Comparison of ENCODE assay signal across 1 cellular context in the genomic region with DNA sequence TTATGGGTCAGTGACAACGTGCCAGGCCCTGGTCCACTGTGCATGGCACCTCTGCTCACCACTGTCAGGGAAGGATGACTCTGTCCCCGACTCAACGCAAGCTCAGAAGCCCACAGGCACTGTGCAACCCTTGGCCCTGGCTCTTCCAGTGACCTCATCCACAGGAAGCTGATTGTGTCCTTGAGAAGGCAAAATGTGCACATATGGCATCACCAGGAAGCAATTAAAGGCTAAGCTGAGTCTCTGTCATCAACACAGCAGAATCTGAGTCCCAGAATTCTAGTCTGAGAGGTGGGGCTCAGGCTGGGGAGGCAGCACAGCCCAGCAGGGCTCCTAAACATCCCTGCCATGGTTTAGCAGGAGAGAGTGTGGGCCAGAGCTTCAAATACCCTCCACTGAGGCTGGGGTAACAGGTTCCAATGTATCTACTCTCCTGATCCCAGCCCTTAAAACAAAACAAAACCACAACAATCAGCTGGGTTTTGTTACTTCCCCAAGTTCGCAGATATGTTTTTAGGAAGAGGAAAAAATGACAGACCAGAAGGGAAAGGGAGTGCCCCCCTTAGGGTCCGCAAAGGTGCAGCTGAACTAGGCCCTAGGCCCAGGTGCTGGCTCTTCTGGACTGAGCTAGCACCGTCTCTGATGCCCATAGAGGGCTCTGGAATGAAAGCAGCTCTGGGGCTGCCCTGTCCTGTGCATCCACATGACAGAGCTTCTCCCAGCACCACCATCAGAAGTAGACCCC.
TF ChIP-seq lines count a peak whose summit lies in the region.

No MANE protein-coding gene starts in this region.

TF ChIP-seq in HepG2, 621 proteins besides CTCF, POLR2A, EP300 and RAD21 (continued from another document):
- TF ChIP-seq, protein P1, sequence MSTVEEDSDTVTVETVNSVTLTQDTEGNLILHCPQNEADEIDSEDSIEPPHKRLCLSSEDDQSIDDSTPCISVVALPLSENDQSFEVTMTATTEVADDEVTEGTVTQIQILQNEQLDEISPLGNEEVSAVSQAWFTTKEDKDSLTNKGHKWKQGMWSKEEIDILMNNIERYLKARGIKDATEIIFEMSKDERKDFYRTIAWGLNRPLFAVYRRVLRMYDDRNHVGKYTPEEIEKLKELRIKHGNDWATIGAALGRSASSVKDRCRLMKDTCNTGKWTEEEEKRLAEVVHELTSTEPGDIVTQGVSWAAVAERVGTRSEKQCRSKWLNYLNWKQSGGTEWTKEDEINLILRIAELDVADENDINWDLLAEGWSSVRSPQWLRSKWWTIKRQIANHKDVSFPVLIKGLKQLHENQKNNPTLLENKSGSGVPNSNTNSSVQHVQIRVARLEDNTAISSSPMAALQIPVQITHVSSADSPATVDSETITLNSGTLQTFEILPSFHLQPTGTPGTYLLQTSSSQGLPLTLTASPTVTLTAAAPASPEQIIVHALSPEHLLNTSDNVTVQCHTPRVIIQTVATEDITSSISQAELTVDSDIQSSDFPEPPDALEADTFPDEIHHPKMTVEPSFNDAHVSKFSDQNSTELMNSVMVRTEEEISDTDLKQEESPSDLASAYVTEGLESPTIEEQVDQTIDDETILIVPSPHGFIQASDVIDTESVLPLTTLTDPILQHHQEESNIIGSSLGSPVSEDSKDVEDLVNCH (CRISPR knock-in tag; IDR thresholded peaks at IDR 0.05) = no peak
- TF ChIP-seq MIXL1 (CRISPR knock-in tag; IDR thresholded peaks at IDR 0.05) (peak; percentile 53; the same call in 1 of the 2 replicates), ZNF556 (CRISPR knock-in tag; IDR thresholded peaks at IDR 0.05; ENCODE audit: borderline replicate concordance) (no peak), HOXA3 (CRISPR knock-in tag; IDR thresholded peaks at IDR 0.05) (peak; percentile 41; the same call in 1 of the 2 replicates), MEIS2 (CRISPR knock-in tag; IDR thresholded peaks at IDR 0.05) (no peak), ZNF768 (CRISPR knock-in tag; IDR thresholded peaks at IDR 0.05) (peak; percentile 76), ELF1 (CRISPR knock-in tag; IDR thresholded peaks at IDR 0.05) (0 out of 2 replicates have a peak, but pooled peaks have one; percentile 39), TCF7 (IDR thresholded peaks at IDR 0.05; ENCODE audit: low read depth) (no peak), ZNF263 (CRISPR knock-in tag; IDR thresholded peaks at IDR 0.05) (no peak), ZNF296 (CRISPR knock-in tag; conservative IDR thresholded peaks at IDR 0.05) (no peak), PAX8 (CRISPR knock-in tag; IDR thresholded peaks at IDR 0.05; ENCODE audit: borderline replicate concordance) (no peak), ZNF569 (CRISPR knock-in tag; IDR thresholded peaks at IDR 0.05; ENCODE audit: borderline replicate concordance) (no peak), JUNB (CRISPR knock-in tag; IDR thresholded peaks at IDR 0.05; ENCODE audit: borderline replicate concordance) (no peak), NCOA1 (CRISPR knock-in tag; IDR thresholded peaks at IDR 0.05) (no peak), ZNF83 (CRISPR knock-in tag; IDR thresholded peaks at IDR 0.05; ENCODE audit: borderline replicate concordance) (no peak), ZNF333 (CRISPR knock-in tag; IDR thresholded peaks at IDR 0.05; ENCODE audit: borderline replicate concordance) (no peak), SALL1 (CRISPR knock-in tag; IDR thresholded peaks at IDR 0.05) (peak; percentile 36)
- TF ChIP-seq, protein P2, sequence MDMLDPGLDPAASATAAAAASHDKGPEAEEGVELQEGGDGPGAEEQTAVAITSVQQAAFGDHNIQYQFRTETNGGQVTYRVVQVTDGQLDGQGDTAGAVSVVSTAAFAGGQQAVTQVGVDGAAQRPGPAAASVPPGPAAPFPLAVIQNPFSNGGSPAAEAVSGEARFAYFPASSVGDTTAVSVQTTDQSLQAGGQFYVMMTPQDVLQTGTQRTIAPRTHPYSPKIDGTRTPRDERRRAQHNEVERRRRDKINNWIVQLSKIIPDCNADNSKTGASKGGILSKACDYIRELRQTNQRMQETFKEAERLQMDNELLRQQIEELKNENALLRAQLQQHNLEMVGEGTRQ (IDR thresholded peaks at IDR 0.05; ENCODE audit: low read depth, low read length) = no peak
- TF ChIP-seq, protein P2 (CRISPR knock-in tag; IDR thresholded peaks at IDR 0.05; ENCODE audit: borderline replicate concordance) = no peak
- TF ChIP-seq, protein P3, sequence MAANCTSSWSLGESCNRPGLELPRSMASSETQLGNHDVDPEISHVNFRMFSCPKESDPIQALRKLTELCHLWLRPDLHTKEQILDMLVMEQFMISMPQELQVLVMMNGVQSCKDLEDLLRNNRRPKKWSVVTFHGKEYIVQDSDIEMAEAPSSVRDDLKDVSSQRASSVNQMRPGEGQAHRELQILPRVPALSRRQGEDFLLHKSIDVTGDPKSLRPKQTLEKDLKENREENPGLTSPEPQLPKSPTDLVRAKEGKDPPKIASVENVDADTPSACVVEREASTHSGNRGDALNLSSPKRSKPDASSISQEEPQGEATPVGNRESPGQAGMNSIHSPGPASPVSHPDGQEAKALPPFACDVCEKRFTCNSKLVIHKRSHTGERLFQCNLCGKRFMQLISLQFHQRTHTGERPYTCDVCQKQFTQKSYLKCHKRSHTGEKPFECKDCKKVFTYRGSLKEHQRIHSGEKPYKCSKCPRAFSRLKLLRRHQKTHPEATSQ (CRISPR knock-in tag; IDR thresholded peaks at IDR 0.05; ENCODE audit: borderline replicate concordance) = no peak
- TF ChIP-seq, protein P4, sequence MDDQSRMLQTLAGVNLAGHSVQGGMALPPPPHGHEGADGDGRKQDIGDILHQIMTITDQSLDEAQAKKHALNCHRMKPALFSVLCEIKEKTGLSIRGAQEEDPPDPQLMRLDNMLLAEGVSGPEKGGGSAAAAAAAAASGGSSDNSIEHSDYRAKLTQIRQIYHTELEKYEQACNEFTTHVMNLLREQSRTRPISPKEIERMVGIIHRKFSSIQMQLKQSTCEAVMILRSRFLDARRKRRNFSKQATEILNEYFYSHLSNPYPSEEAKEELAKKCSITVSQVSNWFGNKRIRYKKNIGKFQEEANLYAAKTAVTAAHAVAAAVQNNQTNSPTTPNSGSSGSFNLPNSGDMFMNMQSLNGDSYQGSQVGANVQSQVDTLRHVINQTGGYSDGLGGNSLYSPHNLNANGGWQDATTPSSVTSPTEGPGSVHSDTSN (CRISPR knock-in tag; IDR thresholded peaks at IDR 0.05; ENCODE audit: borderline replicate concordance) = no peak
- TF ChIP-seq, protein P5, sequence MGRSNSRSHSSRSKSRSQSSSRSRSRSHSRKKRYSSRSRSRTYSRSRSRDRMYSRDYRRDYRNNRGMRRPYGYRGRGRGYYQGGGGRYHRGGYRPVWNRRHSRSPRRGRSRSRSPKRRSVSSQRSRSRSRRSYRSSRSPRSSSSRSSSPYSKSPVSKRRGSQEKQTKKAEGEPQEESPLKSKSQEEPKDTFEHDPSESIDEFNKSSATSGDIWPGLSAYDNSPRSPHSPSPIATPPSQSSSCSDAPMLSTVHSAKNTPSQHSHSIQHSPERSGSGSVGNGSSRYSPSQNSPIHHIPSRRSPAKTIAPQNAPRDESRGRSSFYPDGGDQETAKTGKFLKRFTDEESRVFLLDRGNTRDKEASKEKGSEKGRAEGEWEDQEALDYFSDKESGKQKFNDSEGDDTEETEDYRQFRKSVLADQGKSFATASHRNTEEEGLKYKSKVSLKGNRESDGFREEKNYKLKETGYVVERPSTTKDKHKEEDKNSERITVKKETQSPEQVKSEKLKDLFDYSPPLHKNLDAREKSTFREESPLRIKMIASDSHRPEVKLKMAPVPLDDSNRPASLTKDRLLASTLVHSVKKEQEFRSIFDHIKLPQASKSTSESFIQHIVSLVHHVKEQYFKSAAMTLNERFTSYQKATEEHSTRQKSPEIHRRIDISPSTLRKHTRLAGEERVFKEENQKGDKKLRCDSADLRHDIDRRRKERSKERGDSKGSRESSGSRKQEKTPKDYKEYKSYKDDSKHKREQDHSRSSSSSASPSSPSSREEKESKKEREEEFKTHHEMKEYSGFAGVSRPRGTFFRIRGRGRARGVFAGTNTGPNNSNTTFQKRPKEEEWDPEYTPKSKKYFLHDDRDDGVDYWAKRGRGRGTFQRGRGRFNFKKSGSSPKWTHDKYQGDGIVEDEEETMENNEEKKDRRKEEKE (IDR thresholded peaks at IDR 0.05) = no peak
- TF ChIP-seq, protein P6, sequence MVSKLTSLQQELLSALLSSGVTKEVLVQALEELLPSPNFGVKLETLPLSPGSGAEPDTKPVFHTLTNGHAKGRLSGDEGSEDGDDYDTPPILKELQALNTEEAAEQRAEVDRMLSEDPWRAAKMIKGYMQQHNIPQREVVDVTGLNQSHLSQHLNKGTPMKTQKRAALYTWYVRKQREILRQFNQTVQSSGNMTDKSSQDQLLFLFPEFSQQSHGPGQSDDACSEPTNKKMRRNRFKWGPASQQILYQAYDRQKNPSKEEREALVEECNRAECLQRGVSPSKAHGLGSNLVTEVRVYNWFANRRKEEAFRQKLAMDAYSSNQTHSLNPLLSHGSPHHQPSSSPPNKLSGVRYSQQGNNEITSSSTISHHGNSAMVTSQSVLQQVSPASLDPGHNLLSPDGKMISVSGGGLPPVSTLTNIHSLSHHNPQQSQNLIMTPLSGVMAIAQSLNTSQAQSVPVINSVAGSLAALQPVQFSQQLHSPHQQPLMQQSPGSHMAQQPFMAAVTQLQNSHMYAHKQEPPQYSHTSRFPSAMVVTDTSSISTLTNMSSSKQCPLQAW (CRISPR knock-in tag; IDR thresholded peaks at IDR 0.05) = peak; percentile 60
- TF ChIP-seq, protein P7, sequence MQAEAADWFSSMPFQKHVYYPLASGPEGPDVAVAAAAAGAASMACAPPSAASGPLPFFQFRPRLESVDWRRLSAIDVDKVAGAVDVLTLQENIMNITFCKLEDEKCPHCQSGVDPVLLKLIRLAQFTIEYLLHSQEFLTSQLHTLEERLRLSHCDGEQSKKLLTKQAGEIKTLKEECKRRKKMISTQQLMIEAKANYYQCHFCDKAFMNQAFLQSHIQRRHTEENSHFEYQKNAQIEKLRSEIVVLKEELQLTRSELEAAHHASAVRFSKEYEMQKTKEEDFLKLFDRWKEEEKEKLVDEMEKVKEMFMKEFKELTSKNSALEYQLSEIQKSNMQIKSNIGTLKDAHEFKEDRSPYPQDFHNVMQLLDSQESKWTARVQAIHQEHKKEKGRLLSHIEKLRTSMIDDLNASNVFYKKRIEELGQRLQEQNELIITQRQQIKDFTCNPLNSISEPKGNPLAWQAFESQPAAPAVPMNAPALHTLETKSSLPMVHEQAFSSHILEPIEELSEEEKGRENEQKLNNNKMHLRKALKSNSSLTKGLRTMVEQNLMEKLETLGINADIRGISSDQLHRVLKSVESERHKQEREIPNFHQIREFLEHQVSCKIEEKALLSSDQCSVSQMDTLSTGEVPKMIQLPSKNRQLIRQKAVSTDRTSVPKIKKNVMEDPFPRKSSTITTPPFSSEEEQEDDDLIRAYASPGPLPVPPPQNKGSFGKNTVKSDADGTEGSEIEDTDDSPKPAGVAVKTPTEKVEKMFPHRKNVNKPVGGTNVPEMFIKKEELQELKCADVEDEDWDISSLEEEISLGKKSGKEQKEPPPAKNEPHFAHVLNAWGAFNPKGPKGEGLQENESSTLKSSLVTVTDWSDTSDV (CRISPR knock-in tag; IDR thresholded peaks at IDR 0.05) = no peak
TF ChIP-seq in HepG2: peak in this region for 33.
